In genomic region chr5:130706696-130707095, GRCh38 we compare ENCODE assay signal across 19 cellular contexts.
DNase-seq lines count a peak whose midpoint lies in the region; ATAC-seq and TF ChIP-seq lines count a peak whose summit lies in the region.
"Had no signal": no experiment of that assay in that cellular context is flagged by ENCODE, and none has a peak within 500 bp of the region (broad histone marks: within the 10 kb centered on the region; RNA-seq: fewer than 3 reads in every experiment).

No MANE protein-coding gene starts in this region.

- H3K79me1 ChIP-seq in H9 (ENCODE audit: insufficient read depth, low read depth, low read length, poor library complexity, severe bottlenecking) = no peaks in the 10 kb centered on the region

- no peak overlapping the region for H3K23ac ChIP-seq in H9 (ENCODE audit: insufficient read length, low read depth, low read length)

- H3K23me2 ChIP-seq in H9 (ENCODE audit: insufficient read length, low read depth, low read length, poor library complexity, severe bottlenecking) = no peaks in the 10 kb centered on the region

- TF ChIP-seq CTCF in H9 (conservative IDR thresholded peaks at IDR 0.05) (no peak), brain microvascular endothelial cell (IDR thresholded peaks at IDR 0.05; ENCODE audit: low read depth, low read length, missing control alignments) (no peak), fibroblast of mammary gland (conservative IDR thresholded peaks at IDR 0.05; ENCODE audit: control insufficient read depth, insufficient read depth, low read depth, low read length) (no peak), Peyer's patch (IDR thresholded peaks at IDR 0.05) (no peak)

- no peak overlapping the region for H3K18ac ChIP-seq in H9 (ENCODE audit: insufficient read length, low read depth, low read length)

- no peak overlapping the region for H2BK5ac ChIP-seq in H9 (ENCODE audit: insufficient read length, low read length)

- no peak overlapping the region for H3K4ac ChIP-seq in H9 (ENCODE audit: low read depth, low read length)

- no peaks in the 10 kb centered on the region; a peak in 1 of 7 replicates for H3K36me3 Mint-ChIP-seq in H9 (ENCODE audit: insufficient read depth in 1 of 3, low read depth in 3 of 3)
- no peaks in the 10 kb centered on the region for H3K36me3 Mint-ChIP-seq in stimulated activated effector memory CD8-positive, alpha-beta T cell treated with anti-CD3 and anti-CD28 coated beads, Interleukin-12 subunit alpha, Interleukin-12 subunit beta, amount 100 ng/mL, for 72 hours
- H3K36me3 Mint-ChIP-seq: CD14-positive monocyte; CD4-positive, alpha-beta memory T cell; IgD-negative memory B cell had no signal

- no CpG with 5 or more reads among the region's 5 CpGs for WGBS in H9 (ENCODE audit: extremely low coverage, insufficient read length, low lambda C conversion rate)

- H3K27me3 Mint-ChIP-seq in H9 (ENCODE audit: low read depth) = no peaks in the 10 kb centered on the region
- H3K27me3 Mint-ChIP-seq: IgD-negative memory B cell had no signal

- no peak for TF ChIP-seq POLR2A in Peyer's patch (IDR thresholded peaks at IDR 0.05)

- H3K4me2 ChIP-seq in H9 (ENCODE audit: insufficient read depth, insufficient read length, low read length) = no peak overlapping the region
- H3K4me2 ChIP-seq: BLaER1 had no signal

- no peak overlapping the region for H2BK15ac ChIP-seq in H9 (ENCODE audit: low read depth, low read length)

- no peak overlapping the region for H3K27ac ChIP-seq in H9 (ENCODE audit: insufficient read length, low read depth, low read length)
- H3K27ac ChIP-seq in brain microvascular endothelial cell = peak overlapping the region; percentile 33
- H3K27ac ChIP-seq in Peyer's patch = no peak overlapping the region
- H3K27ac ChIP-seq: BLaER1 had no signal

- no peak overlapping the region for H2BK12ac ChIP-seq in H9 (ENCODE audit: insufficient read length, low read depth, low read length)

- peak overlapping the region; percentile 0 to 28 (median 12); a peak in 2 of 7 replicates for H3K27ac Mint-ChIP-seq in H9
- no peak overlapping the region for H3K27ac Mint-ChIP-seq in stimulated activated effector memory CD8-positive, alpha-beta T cell treated with anti-CD3 and anti-CD28 coated beads, Interleukin-12 subunit alpha, Interleukin-12 subunit beta, amount 100 ng/mL, for 72 hours
- H3K27ac Mint-ChIP-seq: CD14-positive monocyte, HFFc6, IgD-negative memory B cell had no signal

- no peak overlapping the region for H2BK120ac ChIP-seq in H9 (ENCODE audit: low read depth, low read length, poor library complexity, severe bottlenecking)

- H3K9ac ChIP-seq in H9 (ENCODE audit: extremely low read depth, insufficient read length, low read length) = no peak overlapping the region
- H3K9ac ChIP-seq: BLaER1 had no signal

- H3K4me3 Mint-ChIP-seq in H9 = no peak overlapping the region
- H3K4me3 Mint-ChIP-seq in stimulated activated effector memory CD8-positive, alpha-beta T cell treated with anti-CD3 and anti-CD28 coated beads, Interleukin-12 subunit alpha, Interleukin-12 subunit beta, amount 100 ng/mL, for 72 hours = no peak overlapping the region
- H3K4me3 Mint-ChIP-seq: CD14-positive monocyte; CD4-positive, alpha-beta memory T cell; HFFc6; IgD-negative memory B cell had no signal

- no peak overlapping the region for H4K8ac ChIP-seq in H9 (replicated peaks; ENCODE audit: insufficient read length, low read depth, low read length)

- H2AK5ac ChIP-seq in H9 (ENCODE audit: insufficient read length, low read length) = no peak overlapping the region

- no peak for ATAC-seq in HG02981 (IDR thresholded peaks at IDR 0.05; ENCODE audit: unreplicated experiment)
- no peak for ATAC-seq in stimulated activated effector memory CD8-positive, alpha-beta T cell treated with anti-CD3 and anti-CD28 coated beads, Interleukin-12 subunit alpha, Interleukin-12 subunit beta, amount 100 ng/mL, for 72 hours
- ATAC-seq: GM12878, HCT116, HepG2 had no signal

- no peaks in the 10 kb centered on the region for H3K9me3 ChIP-seq in H9 (ENCODE audit: control insufficient read depth, low read depth, low read length)
- H3K9me3 ChIP-seq in Peyer's patch = no peaks in the 10 kb centered on the region
- H3K9me3 ChIP-seq: BLaER1 had no signal

- in situ Hi-C loops in brain microvascular endothelial cell (cut with HindIII; ENCODE audit: low pct_ligation_motif_present, low sequenced_read_pairs) = no loop called here

- peaks cover 22 to 29% of the 10 kb centered on the region in 2 experiments for H3K4me1 Mint-ChIP-seq in H9
- no peaks in the 10 kb centered on the region for H3K4me1 Mint-ChIP-seq in stimulated activated effector memory CD8-positive, alpha-beta T cell treated with anti-CD3 and anti-CD28 coated beads, Interleukin-12 subunit alpha, Interleukin-12 subunit beta, amount 100 ng/mL, for 72 hours
- H3K4me1 Mint-ChIP-seq: CD14-positive monocyte; CD4-positive, alpha-beta memory T cell had no signal

- no peaks in the 10 kb centered on the region for H3K79me2 ChIP-seq in H9 (ENCODE audit: insufficient read depth, low read length)

- no peak overlapping the region for H3T11ph ChIP-seq in H9 (ENCODE audit: low read length)

- no peak overlapping the region for H3K14ac ChIP-seq in H9 (ENCODE audit: insufficient read depth, low read length)

- H2BK20ac ChIP-seq in H9 (ENCODE audit: low read depth, low read length, poor library complexity, severe bottlenecking) = no peak overlapping the region

- no peaks in the 10 kb centered on the region for H4K20me1 ChIP-seq in H9 (ENCODE audit: control insufficient read depth, insufficient read depth, insufficient read length)
- H4K20me1 ChIP-seq: BLaER1 had no signal

- H2AFZ ChIP-seq in H9 (ENCODE audit: low read length) = no peak overlapping the region

- H3K56ac ChIP-seq in H9 (ENCODE audit: insufficient read length, low read depth, low read length) = no peak overlapping the region

- no peaks in the 10 kb centered on the region for H3K27me3 ChIP-seq in H9 (ENCODE audit: insufficient read depth, low read length)
- no peaks in the 10 kb centered on the region for H3K27me3 ChIP-seq in brain microvascular endothelial cell (replicated peaks)
- H3K27me3 ChIP-seq in Peyer's patch = no peaks in the 10 kb centered on the region
- H3K27me3 ChIP-seq: BLaER1 had no signal

- H3K4me3 ChIP-seq in brain microvascular endothelial cell (ENCODE audit: low read depth, low read length) (no peak overlapping the region), fibroblast of mammary gland (ENCODE audit: control insufficient read depth, low read depth, low read length) (no peak overlapping the region), skeletal muscle cell (ENCODE audit: low read depth, low read length) (no peak overlapping the region), Peyer's patch (no peak overlapping the region)
- H3K4me3 ChIP-seq: BLaER1, GM12878 had no signal

- H3K36me3 ChIP-seq in brain microvascular endothelial cell (replicated peaks) (no peaks in the 10 kb centered on the region), Peyer's patch (no peaks in the 10 kb centered on the region)
- H3K36me3 ChIP-seq: BLaER1 had no signal

- DNase-seq in H9 (no peak), brain microvascular endothelial cell (no peak), fibroblast of mammary gland (ENCODE audit: low read depth) (peak; percentile 25), skeletal muscle cell (ENCODE audit: low read depth) (peak; percentile 60), Peyer's patch (no peak), amygdala (lab: John Stamatoyannopoulos, UW) (no peak)
- DNase-seq in stimulated activated effector memory CD8-positive, alpha-beta T cell treated with anti-CD3 and anti-CD28 coated beads, Interleukin-12 subunit alpha, Interleukin-12 subunit beta, amount 100 ng/mL, for 72 hours (ENCODE audit: low spot score in 2 of 2) = no peak
- DNase-seq: CD4-positive, alpha-beta memory T cell; DMS153; DMS79 treated with DMSO at 0.1 percent for 48 hours; HFFc6; KBM-7 had no signal

- H3K9me3 Mint-ChIP-seq in H9 = no peaks in the 10 kb centered on the region
- no peaks in the 10 kb centered on the region for H3K9me3 Mint-ChIP-seq in stimulated activated effector memory CD8-positive, alpha-beta T cell treated with anti-CD3 and anti-CD28 coated beads, Interleukin-12 subunit alpha, Interleukin-12 subunit beta, amount 100 ng/mL, for 72 hours

- H4K91ac ChIP-seq in H9 (ENCODE audit: insufficient read length, low read depth, low read length) = no peak overlapping the region

- H4K5ac ChIP-seq in H9 (ENCODE audit: insufficient read length, low read depth, low read length) = no peak overlapping the region

- H3K4me1 ChIP-seq in H9 (ENCODE audit: insufficient read depth, low read length) (no peaks in the 10 kb centered on the region), Peyer's patch (no peaks in the 10 kb centered on the region)
- H3K4me1 ChIP-seq: BLaER1 had no signal

Comparison
In these comparisons a context has a peak if more than half of its experiments do, and no peak if none do; other contexts are left out.
1. DNase-seq: peak in fibroblast of mammary gland (single experiment) and skeletal muscle cell (single experiment); none in H9 (single experiment), brain microvascular endothelial cell (single experiment), stimulated activated effector memory CD8-positive, alpha-beta T cell treated with anti-CD3 and anti-CD28 coated beads, Interleukin-12 subunit alpha, Interleukin-12 subunit beta, amount 100 ng/mL, for 72 hours (0 of 2), Peyer's patch (0 of 3) and amygdala (0 of 56).